ENCODE assay signal across 22 cellular contexts in genomic region chr7:33596694-33597093, GRCh38.
DNase-seq lines count a peak whose midpoint lies in the region; ATAC-seq and TF ChIP-seq lines count a peak whose summit lies in the region.
"Had no signal": no experiment of that assay in that cellular context is flagged by ENCODE, and none has a peak within 500 bp of the region (broad histone marks: within the 10 kb centered on the region; RNA-seq: fewer than 3 reads in every experiment).

No MANE protein-coding gene starts in this region.

- POLR2A ChIA-PET in HEK293 (lab: Yijun Ruan, JAX) = no interaction called here

- H3K27ac ChIP-seq in HEK293 (ENCODE audit: extremely low read depth, low read depth, low read length) (no peak overlapping the region), epithelial cell of prostate (peak overlapping the region; percentile 19)
- H3K27ac ChIP-seq: RWPE1 had no signal

- no peak overlapping the region for H3K27ac Mint-ChIP-seq in immature natural killer cell
- H3K27ac Mint-ChIP-seq: B cell had no signal

- no peak overlapping the region for H3K4me3 Mint-ChIP-seq in immature natural killer cell
- H3K4me3 Mint-ChIP-seq: B cell had no signal

- no peak for ATAC-seq in HG03439 (IDR thresholded peaks at IDR 0.05; ENCODE audit: unreplicated experiment)
- ATAC-seq in HG03095 (IDR thresholded peaks at IDR 0.05; ENCODE audit: unreplicated experiment) = no peak
- ATAC-seq: K562 had no signal

- H3K9me3 ChIP-seq in HEK293 (ENCODE audit: control insufficient read depth, insufficient read depth, low read depth, low read length) = no peaks in the 10 kb centered on the region
- H3K9me3 ChIP-seq: SK-N-SH had no signal

- DNase-seq in AG09309 (ENCODE audit: low read depth) (peak; percentile 16), epithelial cell of prostate (ENCODE audit: low read depth, low spot score) (no peak), fibroblast of villous mesenchyme (ENCODE audit: low read depth) (peak; percentile 36), LoVo (ENCODE audit: low spot score) (no peak), immature natural killer cell (no peak)
- DNase-seq: 8988T; DND-41; NCI-H1092; NCI-H1436 treated with DMSO at 0.1 percent for 48 hours; NCI-H2029; NCI-H226; NCI-H524; NCI-H774; NK-92 treated with Interleukin-12 subunit alpha and Interleukin-12 subunit beta, amount 100 ng/mL, for 24 hours; SIG-M5; SK-N-SH had no signal

- peaks cover 0 to 6% (median 0%) of the 10 kb centered on the region in 6 donors for H3K9me3 Mint-ChIP-seq in immature natural killer cell

- peaks cover 0 to 1% (median 0%) of the 10 kb centered on the region in 3 donors for H3K27me3 Mint-ChIP-seq in immature natural killer cell (ENCODE audit: low read depth in 3 of 3)
- H3K27me3 Mint-ChIP-seq: B cell had no signal

- H3K36me3 ChIP-seq in HEK293 (ENCODE audit: control insufficient read depth in 2 of 2, insufficient read depth in 1 of 2, low read length in 2 of 2) = no peaks in the 10 kb centered on the region

- H3K36me3 Mint-ChIP-seq in immature natural killer cell = peaks cover 0 to 10% (median 10%) of the 10 kb centered on the region in 3 donors

- H3K4me1 ChIP-seq in HEK293 (ENCODE audit: control insufficient read depth, insufficient read depth, low read length) = no peaks in the 10 kb centered on the region; the same call in 1 of the 2 replicates

- CTCF ChIA-PET in HEK293 (lab: Yijun Ruan, JAX) = no interaction called here

- no peak for TF ChIP-seq CTCF in AG09309 (IDR thresholded peaks at IDR 0.05; ENCODE audit: control insufficient read depth, insufficient read depth, low read depth, low read length, missing control alignments)
- no peak for TF ChIP-seq CTCF in HEK293 (tag by site-specific recombination; IDR thresholded peaks at IDR 0.05)
- TF ChIP-seq CTCF in fibroblast of villous mesenchyme (IDR thresholded peaks at IDR 0.05; ENCODE audit: insufficient read depth, low read depth, low read length) = no peak

- H3K4me3 ChIP-seq in AG09309 (ENCODE audit: control insufficient read depth, low read depth, low read length) (no peak overlapping the region), HEK293 (ENCODE audit: low read depth, low read length) (no peak overlapping the region), fibroblast of villous mesenchyme (ENCODE audit: low read depth, low read length) (no peak overlapping the region)
- H3K4me3 ChIP-seq: K562 had no signal

- H3K4me1 Mint-ChIP-seq in immature natural killer cell = peaks cover under 1 to 3% of the 10 kb centered on the region in 2 donors

TF ChIP-seq in HEK293, 187 proteins besides CTCF, POLR2A, EP300 and RAD21:
- no peak for TF ChIP-seq BCL6B (tag by site-specific recombination; IDR thresholded peaks at IDR 0.05)
- 0 out of 2 replicates have a peak, but pooled peaks have one; percentile 19 for TF ChIP-seq ZSCAN4 (tag by site-specific recombination; IDR thresholded peaks at IDR 0.05)

Comparison
In these comparisons a context has a peak if more than half of its experiments do, and no peak if none do; other contexts are left out.
1. DNase-seq: peak in AG09309 (single experiment) and fibroblast of villous mesenchyme (single experiment); none in epithelial cell of prostate (single experiment), LoVo (single experiment) and immature natural killer cell (0 of 3).